ENCODE assay signal across 13 cellular contexts in genomic region chr11:116420770-116421528, GRCh38.
DNase-seq lines count a peak whose midpoint lies in the region; ATAC-seq and TF ChIP-seq lines count a peak whose summit lies in the region.
"Had no signal": no experiment of that assay in that cellular context is flagged by ENCODE, and none has a peak within 500 bp of the region (broad histone marks: within the 10 kb centered on the region; RNA-seq: fewer than 3 reads in every experiment).

No MANE protein-coding gene starts in this region.

- ATAC-seq in GM21390 (IDR thresholded peaks at IDR 0.05; ENCODE audit: unreplicated experiment), result no peak
- ATAC-seq: GM12878, left lobe of liver had no signal

- H3K4me3 ChIP-seq in brain microvascular endothelial cell (ENCODE audit: low read depth, low read length), result no peak overlapping the region
- no peak overlapping the region for H3K4me3 ChIP-seq in sigmoid colon
- H3K4me3 ChIP-seq in tibial nerve, result no peak overlapping the region
- H3K4me3 ChIP-seq in esophagus muscularis mucosa, result no peak overlapping the region
- H3K4me3 ChIP-seq: GM12878, upper lobe of left lung had no signal

- in situ Hi-C loops in brain microvascular endothelial cell (cut with HindIII; ENCODE audit: low pct_ligation_motif_present, low sequenced_read_pairs), result no loop called here

- H3K27ac ChIP-seq in brain microvascular endothelial cell, result no peak overlapping the region
- H3K27ac ChIP-seq in sigmoid colon, result no peak overlapping the region
- no peak overlapping the region for H3K27ac ChIP-seq in tibial nerve
- no peak overlapping the region for H3K27ac ChIP-seq in esophagus muscularis mucosa (replicated peaks in 1 of 4)
- H3K27ac ChIP-seq: upper lobe of left lung had no signal

- peaks cover 0 to 35% (median 12%) of the 10 kb centered on the region in 4 donors for H3K4me1 ChIP-seq in sigmoid colon
- peaks cover 0 to 2% (median 0%) of the 10 kb centered on the region in 4 donors for H3K4me1 ChIP-seq in tibial nerve
- H3K4me1 ChIP-seq in esophagus muscularis mucosa, result peaks cover 0 to 6% (median 2%) of the 10 kb centered on the region in 4 donors
- H3K4me1 ChIP-seq: upper lobe of left lung had no signal

- H3K9me3 ChIP-seq in sigmoid colon, result no peaks in the 10 kb centered on the region
- H3K9me3 ChIP-seq in tibial nerve, result no peaks in the 10 kb centered on the region
- H3K9me3 ChIP-seq in esophagus muscularis mucosa, result no peaks in the 10 kb centered on the region
- H3K9me3 ChIP-seq: upper lobe of left lung had no signal

- no peak for TF ChIP-seq CTCF in brain microvascular endothelial cell (IDR thresholded peaks at IDR 0.05; ENCODE audit: low read depth, low read length, missing control alignments)
- TF ChIP-seq CTCF in sigmoid colon (IDR thresholded peaks at IDR 0.05), result no peak
- TF ChIP-seq CTCF in tibial nerve (IDR thresholded peaks at IDR 0.05), result no peak
- TF ChIP-seq CTCF in esophagus muscularis mucosa (IDR thresholded peaks at IDR 0.05), result no peak

- H3K36me3 ChIP-seq in brain microvascular endothelial cell (replicated peaks) (no peaks in the 10 kb centered on the region), sigmoid colon (no peaks in the 10 kb centered on the region), tibial nerve (no peaks in the 10 kb centered on the region), esophagus muscularis mucosa (no peaks in the 10 kb centered on the region)
- H3K36me3 ChIP-seq: upper lobe of left lung had no signal

- H3K27me3 ChIP-seq in brain microvascular endothelial cell (replicated peaks), result no peaks in the 10 kb centered on the region
- H3K27me3 ChIP-seq in sigmoid colon, result no peaks in the 10 kb centered on the region
- no peaks in the 10 kb centered on the region for H3K27me3 ChIP-seq in tibial nerve
- H3K27me3 ChIP-seq in esophagus muscularis mucosa, result no peaks in the 10 kb centered on the region
- H3K27me3 ChIP-seq: upper lobe of left lung had no signal

- intact Hi-C loops in sigmoid colon (cut with DNase I) (no loop called here), esophagus muscularis mucosa (cut with DNase I) (no loop called here)

- WGBS in sigmoid colon, 2 donors, result 51 to 74% methylated on average over 9 of the region's 9 CpGs
- WGBS in tibial nerve, 2 donors, result 67 to 73% methylated on average over 9 of the region's 9 CpGs
- 84% methylated on average over 9 of the region's 9 CpGs for WGBS in esophagus muscularis mucosa

- no peak for TF ChIP-seq EP300 in sigmoid colon (IDR thresholded peaks at IDR 0.05)
- no peak for TF ChIP-seq EP300 in tibial nerve (IDR thresholded peaks at IDR 0.05)
- no peak for TF ChIP-seq EP300 in esophagus muscularis mucosa (IDR thresholded peaks at IDR 0.05)

- peak; percentile 27 for DNase-seq in DMS53 (lab: John Stamatoyannopoulos, UW)
- no peak for DNase-seq in DMS53 treated with DMSO at 0.1 percent for 48 hours (lab: John Stamatoyannopoulos, UW; ENCODE audit: unreplicated experiment)
- peak; percentile 19 for DNase-seq in NCI-H748 treated with DMSO at 0.1 percent for 48 hours (lab: John Stamatoyannopoulos, UW)
- peak; percentile 5 for DNase-seq in brain microvascular endothelial cell
- DNase-seq in sigmoid colon, result peak; percentile 50
- no peak for DNase-seq in tibial nerve (ENCODE audit: low spot score in 2 of 2)
- DNase-seq in esophagus muscularis mucosa (ENCODE audit: extremely low spot score), result no peak
- DNase-seq: activated CD8-positive, alpha-beta memory T cell treated with anti-CD3 and anti-CD28 coated beads for 24 hours; HCEC 1CT; upper lobe of left lung had no signal

- no peak for TF ChIP-seq POLR2A in sigmoid colon (IDR thresholded peaks at IDR 0.05)
- TF ChIP-seq POLR2A in tibial nerve (IDR thresholded peaks at IDR 0.05), result no peak
- TF ChIP-seq POLR2A in esophagus muscularis mucosa (IDR thresholded peaks at IDR 0.05; ENCODE audit: low read depth), result no peak

Comparison
In these comparisons a context has a peak if more than half of its experiments do, and no peak if none do; other contexts are left out.
1. DNase-seq: peak in DMS53 (single experiment), NCI-H748 treated with DMSO at 0.1 percent for 48 hours (single experiment), brain microvascular endothelial cell (single experiment) and sigmoid colon (single experiment); none in DMS53 treated with DMSO at 0.1 percent for 48 hours (single experiment), tibial nerve (0 of 2) and esophagus muscularis mucosa (single experiment).